ENCODE assay signal across 9 cellular contexts in genomic region chr1:39509360-39510009, GRCh38. TPM values are rescaled to one million over a fixed set of nuclear protein-coding genes. Genes with fewer than 3 reads are reported as not detected.
DNase-seq lines count a peak whose midpoint lies in the region; ATAC-seq and TF ChIP-seq lines count a peak whose summit lies in the region.
"Had no signal": no experiment of that assay in that cellular context is flagged by ENCODE, and none has a peak within 500 bp of the region (broad histone marks: within the 10 kb centered on the region; RNA-seq: fewer than 3 reads in every experiment).

No MANE protein-coding gene starts in this region.

- no peaks in the 10 kb centered on the region for H3K4me1 Mint-ChIP-seq in Caco-2 (ENCODE audit: low read depth, unreplicated experiment)

- H3K9me3 ChIP-seq in Caco-2 (no peaks in the 10 kb centered on the region), MM.1S (replicated peaks; ENCODE audit: insufficient read depth, low read length) (no peaks in the 10 kb centered on the region)
- H3K9me3 ChIP-seq: adrenal gland had no signal

- H3K4me1 ChIP-seq in Caco-2 (peaks cover 28% of the 10 kb centered on the region), MM.1S (ENCODE audit: low read length) (peaks cover 47% of the 10 kb centered on the region)
- H3K4me1 ChIP-seq: adrenal gland had no signal

- no TSS peak for BruUV-seq in Caco-2 (replicated peaks; lab: Mats Ljungman, UMichigan)

- H3K9me3 Mint-ChIP-seq in Caco-2 (ENCODE audit: unreplicated experiment), result no peaks in the 10 kb centered on the region

- H3K27ac Mint-ChIP-seq in Caco-2 (ENCODE audit: unreplicated experiment), result peak overlapping the region; percentile 29

- peak overlapping the region; percentile 42; the same call in 1 of the 2 replicates for H2AFZ ChIP-seq in MM.1S (ENCODE audit: low read length)

- H3K27me3 Mint-ChIP-seq in Caco-2 (ENCODE audit: insufficient read depth, unreplicated experiment), result no peaks in the 10 kb centered on the region

- H3K36me3 ChIP-seq in Caco-2 (ENCODE audit: control insufficient read depth, insufficient read depth, low read length), result no peaks in the 10 kb centered on the region
- no peaks in the 10 kb centered on the region for H3K36me3 ChIP-seq in MM.1S (replicated peaks; ENCODE audit: insufficient read depth, low read length)
- H3K36me3 ChIP-seq: adrenal gland had no signal

- peak; percentile 48 for ATAC-seq in GM19467 (IDR thresholded peaks at IDR 0.05; ENCODE audit: unreplicated experiment)
- no peak for ATAC-seq in GM18858 (IDR thresholded peaks at IDR 0.05; ENCODE audit: unreplicated experiment)

- no peaks in the 10 kb centered on the region for H3K36me3 Mint-ChIP-seq in Caco-2 (ENCODE audit: insufficient read depth, unreplicated experiment)

- H3K27ac ChIP-seq in MM.1S (ENCODE audit: low read length), result peak overlapping the region; percentile 100
- H3K27ac ChIP-seq: adrenal gland had no signal

- peak overlapping the region; percentile 75 for H3K9ac ChIP-seq in MM.1S (ENCODE audit: low read length)

- H3K9me2 ChIP-seq in MM.1S (replicated peaks; ENCODE audit: insufficient read depth, low read length), result no peaks in the 10 kb centered on the region

- peak overlapping the region; percentile 92 for H3K4me2 ChIP-seq in MM.1S (ENCODE audit: low read depth, low read length)

- H4K20me1 ChIP-seq in MM.1S (ENCODE audit: insufficient read depth, low read length), result no peaks in the 10 kb centered on the region

- peaks cover 39% of the 10 kb centered on the region for H3K79me2 ChIP-seq in MM.1S (ENCODE audit: low read length)

- H3F3A ChIP-seq in MM.1S (ENCODE audit: insufficient read depth, low read length), result peaks cover 33% of the 10 kb centered on the region

- CTCF ChIA-PET in Caco-2 (lab: Charles Lee), result no interaction called here

- POLR2A ChIA-PET in Caco-2 (lab: Charles Lee), result no interaction called here

- H3K4me3 ChIP-seq in Caco-2 (ENCODE audit: low read depth, low read length) (no peak overlapping the region), MM.1S (ENCODE audit: low read length) (peak overlapping the region; percentile 52), fibroblast of pulmonary artery (replicated peaks; ENCODE audit: low read depth, low read length) (no peak overlapping the region)
- H3K4me3 ChIP-seq: adrenal gland had no signal

- H3K27me3 ChIP-seq in Caco-2 (replicated peaks; ENCODE audit: control insufficient read depth, insufficient read depth, low read length) (no peaks in the 10 kb centered on the region), MM.1S (replicated peaks; ENCODE audit: insufficient read depth, low read length) (no peaks in the 10 kb centered on the region)
- H3K27me3 ChIP-seq: adrenal gland had no signal

- intact Hi-C loops in Caco-2 (cut with micrococcal nuclease; ENCODE audit: unreplicated experiment), result no loop called here

- TF ChIP-seq CTCF in Caco-2 (IDR thresholded peaks at IDR 0.05; ENCODE audit: insufficient read depth in 1 of 2, low read depth in 1 of 2, low read length in 1 of 2, severe bottlenecking in 1 of 2, unreplicated experiment in 1 of 2) (no peak), MM.1S (IDR thresholded peaks at IDR 0.05; ENCODE audit: low read length) (no peak), fibroblast of pulmonary artery (IDR thresholded peaks at IDR 0.05; ENCODE audit: low read length, missing control alignments) (no peak)

- DNase-seq in Caco-2 (no peak), MM.1S (peak; percentile 92), fibroblast of pulmonary artery (ENCODE audit: low read depth) (peak; percentile 64), AML-193 (lab: John Stamatoyannopoulos, UW) (no peak), OCI-M2 (lab: John Stamatoyannopoulos, UW; ENCODE audit: unreplicated experiment) (no peak)
- DNase-seq in NK-92 treated with Interleukin-12 subunit alpha and Interleukin-12 subunit beta, amount 100 ng/mL, for 24 hours (lab: John Stamatoyannopoulos, UW), result no peak

- H3K4me3 Mint-ChIP-seq in Caco-2 (ENCODE audit: unreplicated experiment), result no peak overlapping the region

RNA-seq across cellular contexts. Expression of gene BMP8A, which starts 18.0 kb away (rescaled TPM):
- total RNA-seq in Caco-2 (2022), result 3.2 and 3.6 TPM in 2 replicates

Comparison
In these comparisons a context has a peak if more than half of its experiments do, and no peak if none do; other contexts are left out.
1. DNase-seq: peak in MM.1S (single experiment) and fibroblast of pulmonary artery (single experiment); none in Caco-2 (0 of 2), AML-193 (0 of 2), NK-92 treated with Interleukin-12 subunit alpha and Interleukin-12 subunit beta, amount 100 ng/mL, for 24 hours (single experiment) and OCI-M2 (single experiment).